37 cellular contexts compared by ENCODE assay signal in genomic region chr16:25635449-25635848, GRCh38. TPM values are rescaled to one million over a fixed set of nuclear protein-coding genes. Genes with fewer than 3 reads are reported as not detected.
"Had no signal": no experiment of that assay in that cellular context is flagged by ENCODE, and none has a peak within 500 bp of the region (broad histone marks: within the 10 kb centered on the region; RNA-seq: fewer than 3 reads in every experiment).

No MANE protein-coding gene starts in this region.

- H3K9me3 ChIP-seq: MG63 had no signal

- H3K36me3 ChIP-seq: MG63 had no signal

- H3K27me3 ChIP-seq: MG63 had no signal

- H3K4me3 ChIP-seq: MG63 had no signal

- DNase-seq: Karpas-422, Kasumi-1, MG63, MM.1S, MV-4-11, NCI-H1048, NCI-H1092, NCI-H1092 treated with DMSO at 0.1 percent for 48 hours, NCI-H1105, NCI-H1105 treated with DMSO at 0.1 percent for 48 hours, NCI-H1417, NCI-H1417 treated with DMSO at 0.1 percent for 48 hours, NCI-H1436, NCI-H1436 treated with DMSO at 0.1 percent for 48 hours, NCI-H146, NCI-H1694, NCI-H1694 treated with DMSO at 0.1 percent for 48 hours, NCI-H187, NCI-H187 treated with DMSO at 0.1 percent for 48 hours, NCI-H1930, NCI-H2029, NCI-H2029 treated with DMSO at 0.1 percent for 48 hours, NCI-H2081, NCI-H2081 treated with DMSO at 0.1 percent for 48 hours, NCI-H2107, NCI-H2171, NCI-H2171 treated with DMSO at 0.1 percent for 48 hours, NCI-H2227 treated with DMSO at 0.1 percent for 48 hours, NCI-H226, NCI-H345, NCI-H446, NCI-H446 treated with DMSO at 0.1 percent for 48 hours, NCI-H510A had no signal

RNA-seq across cellular contexts. Expression of gene HS3ST4, which starts 56.3 kb away (rescaled TPM):
- total RNA-seq: LHCN-M2, M059J, MCF 10A, NCI-H460 had no signal
